Comparison of ENCODE assay signal across 1 cellular context in the genomic region with DNA sequence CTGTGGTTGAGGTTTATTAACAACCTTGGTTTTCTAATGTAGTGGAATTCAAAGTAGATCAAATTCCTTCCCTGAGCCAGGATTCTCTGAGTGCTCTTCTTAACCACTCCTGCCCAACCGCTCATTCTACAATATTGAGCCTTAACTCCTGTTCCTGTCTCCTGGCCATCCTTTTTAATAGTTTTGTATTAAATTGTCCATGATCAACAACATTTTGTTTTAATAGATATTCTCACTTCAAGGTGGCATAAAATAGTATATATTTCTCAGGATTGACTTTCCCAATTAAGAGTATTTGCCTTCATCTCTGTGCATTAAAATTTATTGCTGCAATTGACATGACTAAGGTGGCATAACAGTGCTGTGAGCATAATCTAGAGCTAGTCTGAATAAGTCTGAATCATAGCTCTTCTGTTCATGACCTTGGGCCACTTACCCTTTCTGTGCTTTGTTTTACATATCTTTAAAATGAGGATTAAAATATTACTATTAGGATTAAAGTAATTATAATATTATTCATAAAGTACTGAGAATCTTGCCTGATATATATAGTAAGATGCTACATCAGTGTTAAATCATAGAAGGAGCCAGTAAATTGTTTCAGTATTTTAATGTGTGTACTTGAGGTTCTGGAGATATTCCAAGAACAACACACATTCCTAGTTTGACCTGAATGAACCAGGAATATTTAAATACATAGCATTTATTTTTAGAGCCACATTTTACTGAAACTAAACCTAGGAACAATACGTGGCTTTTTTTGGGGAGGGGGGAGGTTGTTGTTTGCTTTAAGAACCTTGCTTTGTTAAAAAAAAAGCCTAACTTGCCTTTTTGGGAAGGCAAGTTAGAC.
A peak's percentile ranks its signal among the peaks of the same experiment; 100 is the strongest.
TF ChIP-seq lines count a peak whose summit lies in the region.

No MANE protein-coding gene starts in this region.

TF ChIP-seq in liver, 16 proteins besides CTCF, POLR2A, EP300 and RAD21:
- TF ChIP-seq, protein P1, sequence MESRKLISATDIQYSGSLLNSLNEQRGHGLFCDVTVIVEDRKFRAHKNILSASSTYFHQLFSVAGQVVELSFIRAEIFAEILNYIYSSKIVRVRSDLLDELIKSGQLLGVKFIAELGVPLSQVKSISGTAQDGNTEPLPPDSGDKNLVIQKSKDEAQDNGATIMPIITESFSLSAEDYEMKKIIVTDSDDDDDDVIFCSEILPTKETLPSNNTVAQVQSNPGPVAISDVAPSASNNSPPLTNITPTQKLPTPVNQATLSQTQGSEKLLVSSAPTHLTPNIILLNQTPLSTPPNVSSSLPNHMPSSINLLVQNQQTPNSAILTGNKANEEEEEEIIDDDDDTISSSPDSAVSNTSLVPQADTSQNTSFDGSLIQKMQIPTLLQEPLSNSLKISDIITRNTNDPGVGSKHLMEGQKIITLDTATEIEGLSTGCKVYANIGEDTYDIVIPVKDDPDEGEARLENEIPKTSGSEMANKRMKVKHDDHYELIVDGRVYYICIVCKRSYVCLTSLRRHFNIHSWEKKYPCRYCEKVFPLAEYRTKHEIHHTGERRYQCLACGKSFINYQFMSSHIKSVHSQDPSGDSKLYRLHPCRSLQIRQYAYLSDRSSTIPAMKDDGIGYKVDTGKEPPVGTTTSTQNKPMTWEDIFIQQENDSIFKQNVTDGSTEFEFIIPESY (IDR thresholded peaks at IDR 0.05): no peak
- TF ChIP-seq TAF1 (conservative IDR thresholded peaks at IDR 0.05) (no peak), NR2F2 (IDR thresholded peaks at IDR 0.05) (peak; percentile 14)
